16 cellular contexts compared by ENCODE assay signal in genomic region chr3:130700541-130700940, GRCh38. TPM values are rescaled to one million over a fixed set of nuclear protein-coding genes. Genes with fewer than 3 reads are reported as not detected.
DNase-seq lines count a peak whose midpoint lies in the region; ATAC-seq, FAIRE-seq and TF ChIP-seq lines count a peak whose summit lies in the region.
"Had no signal": no experiment of that assay in that cellular context is flagged by ENCODE, and none has a peak within 500 bp of the region (broad histone marks: within the 10 kb centered on the region; RNA-seq: fewer than 3 reads in every experiment).

No MANE protein-coding gene starts in this region.

- H3K4me3 ChIP-seq in endothelial cell of umbilical vein (replicated peaks in 1 of 3; ENCODE audit: insufficient read depth in 1 of 3, low read depth in 1 of 3, low read length in 3 of 3) (no peak overlapping the region), skeletal muscle cell (ENCODE audit: low read depth, low read length) (no peak overlapping the region)
- H3K4me3 ChIP-seq: BLaER1 treated with 17β-estradiol and CSF1 and Interleukin-3, amounts not matched to agents 10 nM and 100 nM had no signal

- ATAC-seq in left ventricle myocardium superior (peak; percentile 94), HG02798 (IDR thresholded peaks at IDR 0.05; ENCODE audit: poor library complexity, unreplicated experiment) (no peak), HG02938 (IDR thresholded peaks at IDR 0.05; ENCODE audit: unreplicated experiment) (no peak)

- no peaks in the 10 kb centered on the region for H3K9me3 ChIP-seq in endothelial cell of umbilical vein (replicated peaks; ENCODE audit: control insufficient read depth, insufficient read depth, low read length)
- H3K9me3 ChIP-seq: BLaER1 treated with 17β-estradiol and CSF1 and Interleukin-3, amounts not matched to agents 10 nM and 100 nM; SK-N-SH had no signal

- TF ChIP-seq CTCF in endothelial cell of umbilical vein (IDR thresholded peaks at IDR 0.05; ENCODE audit: extremely low read depth in 1 of 2, insufficient read depth in 1 of 2, low read depth in 1 of 2, low read length in 2 of 2): no peak

- intact Hi-C loops in endothelial cell of umbilical vein (cut with micrococcal nuclease) (loop anchor here (1.0 kb wide), 5 partner anchors 8 to 326 kb away; partner anchors contain the start of genes ASTE1, NEK11 and PIK3R4), left ventricle myocardium superior (cut with micrococcal nuclease) (no loop called here)

- peak; percentile 50 for DNase-seq in NCI-H2107 treated with DMSO at 0.1 percent for 48 hours (lab: John Stamatoyannopoulos, UW; ENCODE audit: unreplicated experiment)
- DNase-seq in NCI-H2107 (lab: John Stamatoyannopoulos, UW): no peak
- DNase-seq in endothelial cell of umbilical vein (ENCODE audit: low read depth, low spot score): peak; percentile 98
- no peak for DNase-seq in left ventricle myocardium superior
- peak; percentile 24 for DNase-seq in skeletal muscle cell (ENCODE audit: low read depth)
- DNase-seq in frontal cortex (ENCODE audit: low spot score in 2 of 2): no peak
- DNase-seq: activated CD4-positive, alpha-beta T cell treated with anti-CD3 and anti-CD28 coated beads, Interleukin-2, amount 10 ng/mL, durations not matched to agents 24 days and 14 days; activated naive CD4-positive, alpha-beta T cell treated with anti-CD3 and anti-CD28 coated beads for 36 hours; retina; SK-N-SH; stimulated activated naive CD4-positive, alpha-beta T cell treated with Interleukin-2 at 50 U/mL for 16 hours had no signal

- no peaks in the 10 kb centered on the region for H3K27me3 ChIP-seq in endothelial cell of umbilical vein (ENCODE audit: control insufficient read depth in 2 of 2, insufficient read depth in 2 of 2, low read length in 2 of 2)
- H3K27me3 ChIP-seq: BLaER1 treated with 17β-estradiol and CSF1 and Interleukin-3, amounts not matched to agents 10 nM and 100 nM had no signal

- peaks cover 9% of the 10 kb centered on the region for H3K4me1 ChIP-seq in endothelial cell of umbilical vein (ENCODE audit: control insufficient read depth, extremely low read depth, insufficient read depth, low read length)
- H3K4me1 ChIP-seq: BLaER1 treated with 17β-estradiol and CSF1 and Interleukin-3, amounts not matched to agents 10 nM and 100 nM had no signal

- BruUV-seq in endothelial cell of umbilical vein (replicated peaks; lab: Mats Ljungman, UMichigan): no TSS peak

- H3K36me3 ChIP-seq in endothelial cell of umbilical vein (ENCODE audit: control insufficient read depth in 2 of 2, extremely low read depth in 1 of 2, insufficient read depth in 2 of 2, low read length in 2 of 2): peaks cover 2 to 8% of the 10 kb centered on the region in 2 experiments

- dilution Hi-C loops in endothelial cell of umbilical vein (cut with MboI; ENCODE audit: extremely low pct_ligation_motif_present, low sequenced_read_pairs): no loop called here

- POLR2A ChIA-PET in endothelial cell of umbilical vein (lab: Charles Lee): interaction anchor here (0.8 kb wide), 1 partner anchor 8 kb away, joined by 3 read pairs; no protein-coding TSS in a partner anchor

- no peaks in the 10 kb centered on the region for H3K79me2 ChIP-seq in endothelial cell of umbilical vein (ENCODE audit: control insufficient read depth, insufficient read depth, low read length)

- no peak overlapping the region for H3K9ac ChIP-seq in endothelial cell of umbilical vein (replicated peaks; ENCODE audit: extremely low read depth, insufficient read depth, low read length)
- H3K9ac ChIP-seq: BLaER1 treated with 17β-estradiol and CSF1 and Interleukin-3, amounts not matched to agents 10 nM and 100 nM; SK-N-SH had no signal

- no peaks in the 10 kb centered on the region for H3K9me1 ChIP-seq in endothelial cell of umbilical vein (replicated peaks; ENCODE audit: control insufficient read depth, extremely low read depth, insufficient read depth, low read length)

- H4K20me1 ChIP-seq in endothelial cell of umbilical vein (replicated peaks; ENCODE audit: control insufficient read depth, extremely low read depth, insufficient read depth, low read length): no peaks in the 10 kb centered on the region
- H4K20me1 ChIP-seq: BLaER1 treated with 17β-estradiol and CSF1 and Interleukin-3, amounts not matched to agents 10 nM and 100 nM had no signal

- CTCF ChIA-PET in endothelial cell of umbilical vein (lab: Charles Lee): interaction anchor here (0.9 to 1.2 kb wide), 4 partner anchors 9 to 193 kb away, joined by 3 to 5 read pairs (median 4); partner anchors contain the start of gene ATP2C1

- H3K27ac ChIP-seq in endothelial cell of umbilical vein (ENCODE audit: insufficient read depth, low read depth, low read length): peak overlapping the region; percentile 87
- H3K27ac ChIP-seq: 22Rv1; BLaER1 treated with 17β-estradiol and CSF1 and Interleukin-3, amounts not matched to agents 10 nM and 100 nM had no signal

- peak overlapping the region; percentile 54 for H3K4me2 ChIP-seq in endothelial cell of umbilical vein (ENCODE audit: insufficient read depth, low read length)
- H3K4me2 ChIP-seq: BLaER1 treated with 17β-estradiol and CSF1 and Interleukin-3, amounts not matched to agents 10 nM and 100 nM; SK-N-SH had no signal

- no peak overlapping the region for H2AFZ ChIP-seq in endothelial cell of umbilical vein (ENCODE audit: low read depth, low read length)

- TF ChIP-seq POLR2A in endothelial cell of umbilical vein (IDR thresholded peaks at IDR 0.05; ENCODE audit: low read depth, low read length): peak; percentile 48

- FAIRE-seq in endothelial cell of umbilical vein (lab: Jason Lieb, UNC) (peak; percentile 84), frontal cortex (lab: Jason Lieb, UNC) (no peak)
- FAIRE-seq: bronchial epithelial cell had no signal

TF ChIP-seq in endothelial cell of umbilical vein, 7 proteins besides CTCF, POLR2A, EP300 and RAD21:
- peak; percentile 87 for TF ChIP-seq POLR2AphosphoS5 (IDR thresholded peaks at IDR 0.05; ENCODE audit: insufficient read depth, low read depth, low read length)
- peak; percentile 60 for TF ChIP-seq JUN (IDR thresholded peaks at IDR 0.05; ENCODE audit: borderline replicate concordance, insufficient read depth, insufficient read length, low read depth)
- peak; percentile 50 for TF ChIP-seq MAX (IDR thresholded peaks at IDR 0.05; ENCODE audit: insufficient read depth, insufficient read length)
- TF ChIP-seq EZH2 (IDR thresholded peaks at IDR 0.05; ENCODE audit: borderline replicate concordance, low read depth, low read length, severe bottlenecking): no peak
- peak; percentile 57 for TF ChIP-seq GATA2 (IDR thresholded peaks at IDR 0.05; ENCODE audit: insufficient read depth, insufficient read length, low read depth, low read length)
- no peak for TF ChIP-seq MYC (IDR thresholded peaks at IDR 0.05; ENCODE audit: low read depth, low read length)
- peak; percentile 46 for TF ChIP-seq FOS (IDR thresholded peaks at IDR 0.05; ENCODE audit: borderline replicate concordance, insufficient read depth, low read length)

RNA-seq across cellular contexts. Expression of gene PIK3R4, which starts 46.1 kb away (rescaled TPM):
- total RNA-seq in endothelial cell of umbilical vein (23.0 and 26.3 TPM in 2 replicates), left ventricle myocardium superior (13.9 TPM), frontal cortex (51.0 TPM)
- 43.1 and 47.1 TPM in 2 replicates for polyA plus RNA-seq in endothelial cell of umbilical vein
- 31.2 and 31.6 TPM in 2 replicates for polyA plus RNA-seq in endothelial cell of umbilical vein (2011; cell fraction: cytosol; rRNA removed)
- 55.8 and 63.3 TPM in 2 replicates for polyA plus RNA-seq in endothelial cell of umbilical vein (2011; cell fraction: nucleus; rRNA removed)
- polyA plus RNA-seq in endothelial cell of umbilical vein (2012): 17.8 and 23.7 TPM in 2 replicates
- 103 TPM in 2 replicates for polyA minus RNA-seq in endothelial cell of umbilical vein
- polyA minus RNA-seq in endothelial cell of umbilical vein (2011; cell fraction: cytosol; rRNA and poly(A)+ RNA removed): 32.3 TPM
- 53.8 and 63.4 TPM in 2 replicates for polyA minus RNA-seq in endothelial cell of umbilical vein (2011; cell fraction: nucleus; rRNA and poly(A)+ RNA removed)

Comparison
In these comparisons a context has a peak if more than half of its experiments do, and no peak if none do; other contexts are left out.
1. DNase-seq: peak in NCI-H2107 treated with DMSO at 0.1 percent for 48 hours (single experiment), endothelial cell of umbilical vein (single experiment) and skeletal muscle cell (single experiment); none in NCI-H2107 (single experiment), left ventricle myocardium superior (single experiment) and frontal cortex (0 of 2).